ENCODE assay signal across 1 cellular context in the genomic region with DNA sequence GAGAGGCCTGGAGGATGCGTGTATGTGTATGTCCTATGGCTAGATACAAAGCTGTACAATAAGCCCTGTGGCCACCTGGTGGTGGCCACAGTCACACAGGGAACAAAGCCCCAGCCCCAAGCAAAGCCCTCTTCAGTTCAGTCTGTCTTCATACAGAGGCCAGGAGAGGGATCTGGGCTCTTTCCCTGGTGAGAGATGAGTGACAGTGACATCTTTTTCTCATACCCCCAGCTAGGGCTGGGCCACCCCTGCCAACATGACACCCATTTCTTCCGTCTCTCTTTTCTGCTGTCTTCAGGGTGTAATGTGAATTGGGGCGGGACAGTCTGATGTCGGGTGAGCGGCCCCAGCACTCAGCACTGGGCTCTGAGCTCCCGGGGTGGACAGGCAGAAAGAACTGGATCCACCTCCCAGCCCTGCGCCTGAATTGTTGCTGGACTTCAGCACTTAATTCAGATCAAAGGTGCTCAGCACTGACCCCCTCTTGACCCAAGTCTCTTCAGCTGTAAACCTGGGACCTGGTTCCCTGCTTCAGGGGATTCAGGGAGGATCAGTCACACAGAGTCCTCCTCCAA.
TF ChIP-seq lines count a peak whose summit lies in the region.

No MANE protein-coding gene starts in this region.

TF ChIP-seq in HepG2, 621 proteins besides CTCF, POLR2A, EP300 and RAD21 (continued from another document and continues in another):
- TF ChIP-seq TGIF2 (CRISPR knock-in tag; IDR thresholded peaks at IDR 0.05): no peak
- TF ChIP-seq MIER2 (CRISPR knock-in tag; IDR thresholded peaks at IDR 0.05): no peak
- 0 out of 2 replicates have a peak, but pooled peaks have one; percentile 18 for TF ChIP-seq ZFX (CRISPR knock-in tag; IDR thresholded peaks at IDR 0.05; ENCODE audit: low read depth)
- TF ChIP-seq, protein P1, sequence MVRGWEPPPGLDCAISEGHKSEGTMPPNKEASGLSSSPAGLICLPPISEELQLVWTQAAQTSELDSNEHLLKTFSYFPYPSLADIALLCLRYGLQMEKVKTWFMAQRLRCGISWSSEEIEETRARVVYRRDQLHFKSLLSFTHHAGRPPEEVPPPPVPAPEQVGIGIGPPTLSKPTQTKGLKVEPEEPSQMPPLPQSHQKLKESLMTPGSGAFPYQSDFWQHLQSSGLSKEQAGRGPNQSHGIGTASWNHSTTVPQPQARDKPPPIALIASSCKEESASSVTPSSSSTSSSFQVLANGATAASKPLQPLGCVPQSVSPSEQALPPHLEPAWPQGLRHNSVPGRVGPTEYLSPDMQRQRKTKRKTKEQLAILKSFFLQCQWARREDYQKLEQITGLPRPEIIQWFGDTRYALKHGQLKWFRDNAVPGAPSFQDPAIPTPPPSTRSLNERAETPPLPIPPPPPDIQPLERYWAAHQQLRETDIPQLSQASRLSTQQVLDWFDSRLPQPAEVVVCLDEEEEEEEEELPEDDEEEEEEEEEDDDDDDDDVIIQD (CRISPR knock-in tag; IDR thresholded peaks at IDR 0.05; ENCODE audit: low read depth): no peak
- TF ChIP-seq ZNF619 (CRISPR knock-in tag; IDR thresholded peaks at IDR 0.05): no peak
- no peak for TF ChIP-seq ZNF234 (CRISPR knock-in tag; conservative IDR thresholded peaks at IDR 0.05)
- TF ChIP-seq PHF20 (CRISPR knock-in tag; IDR thresholded peaks at IDR 0.05): no peak
- peak; percentile 89 for TF ChIP-seq RARA (CRISPR knock-in tag; IDR thresholded peaks at IDR 0.05)
- TF ChIP-seq SALL1 (CRISPR knock-in tag; IDR thresholded peaks at IDR 0.05): peak; percentile 50; the same call in 1 of the 2 replicates
- TF ChIP-seq RFX3 (CRISPR knock-in tag; IDR thresholded peaks at IDR 0.05): no peak
- TF ChIP-seq BRD4 (CRISPR knock-in tag; IDR thresholded peaks at IDR 0.05): no peak
- TF ChIP-seq, protein P2, sequence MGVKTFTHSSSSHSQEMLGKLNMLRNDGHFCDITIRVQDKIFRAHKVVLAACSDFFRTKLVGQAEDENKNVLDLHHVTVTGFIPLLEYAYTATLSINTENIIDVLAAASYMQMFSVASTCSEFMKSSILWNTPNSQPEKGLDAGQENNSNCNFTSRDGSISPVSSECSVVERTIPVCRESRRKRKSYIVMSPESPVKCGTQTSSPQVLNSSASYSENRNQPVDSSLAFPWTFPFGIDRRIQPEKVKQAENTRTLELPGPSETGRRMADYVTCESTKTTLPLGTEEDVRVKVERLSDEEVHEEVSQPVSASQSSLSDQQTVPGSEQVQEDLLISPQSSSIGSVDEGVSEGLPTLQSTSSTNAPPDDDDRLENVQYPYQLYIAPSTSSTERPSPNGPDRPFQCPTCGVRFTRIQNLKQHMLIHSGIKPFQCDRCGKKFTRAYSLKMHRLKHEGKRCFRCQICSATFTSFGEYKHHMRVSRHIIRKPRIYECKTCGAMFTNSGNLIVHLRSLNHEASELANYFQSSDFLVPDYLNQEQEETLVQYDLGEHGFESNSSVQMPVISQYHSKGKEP (CRISPR knock-in tag; IDR thresholded peaks at IDR 0.05): no peak
- TF ChIP-seq NFKBIZ (CRISPR knock-in tag; IDR thresholded peaks at IDR 0.05): no peak
- TF ChIP-seq ATF1 (CRISPR knock-in tag; IDR thresholded peaks at IDR 0.05): no peak
- no peak for TF ChIP-seq SOX13 (IDR thresholded peaks at IDR 0.05)
- peak in 1 of 2 experiments; percentile 21; a peak in 1 of 4 replicates for TF ChIP-seq SOX13 (CRISPR knock-in tag; conservative IDR thresholded peaks at IDR 0.05 in 1 of 2, IDR thresholded peaks at IDR 0.05 in 1 of 2)
- peak; percentile 18 for TF ChIP-seq SKI (IDR thresholded peaks at IDR 0.05; ENCODE audit: partially characterized antibody)
- no peak for TF ChIP-seq ZNF468 (CRISPR knock-in tag; IDR thresholded peaks at IDR 0.05)
- TF ChIP-seq, protein P3, sequence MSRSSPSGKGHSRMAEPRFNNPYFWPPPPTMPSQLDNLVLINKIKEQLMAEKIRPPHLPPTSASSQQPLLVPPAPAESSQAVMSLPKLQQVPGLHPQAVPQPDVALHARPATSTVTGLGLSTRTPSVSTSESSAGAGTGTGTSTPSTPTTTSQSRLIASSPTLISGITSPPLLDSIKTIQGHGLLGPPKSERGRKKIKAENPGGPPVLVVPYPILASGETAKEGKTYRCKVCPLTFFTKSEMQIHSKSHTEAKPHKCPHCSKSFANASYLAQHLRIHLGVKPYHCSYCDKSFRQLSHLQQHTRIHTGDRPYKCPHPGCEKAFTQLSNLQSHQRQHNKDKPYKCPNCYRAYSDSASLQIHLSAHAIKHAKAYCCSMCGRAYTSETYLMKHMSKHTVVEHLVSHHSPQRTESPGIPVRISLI (CRISPR knock-in tag; IDR thresholded peaks at IDR 0.05; ENCODE audit: borderline replicate concordance): peak; percentile 19; the same call in 1 of the 2 replicates
- TF ChIP-seq, protein P4, sequence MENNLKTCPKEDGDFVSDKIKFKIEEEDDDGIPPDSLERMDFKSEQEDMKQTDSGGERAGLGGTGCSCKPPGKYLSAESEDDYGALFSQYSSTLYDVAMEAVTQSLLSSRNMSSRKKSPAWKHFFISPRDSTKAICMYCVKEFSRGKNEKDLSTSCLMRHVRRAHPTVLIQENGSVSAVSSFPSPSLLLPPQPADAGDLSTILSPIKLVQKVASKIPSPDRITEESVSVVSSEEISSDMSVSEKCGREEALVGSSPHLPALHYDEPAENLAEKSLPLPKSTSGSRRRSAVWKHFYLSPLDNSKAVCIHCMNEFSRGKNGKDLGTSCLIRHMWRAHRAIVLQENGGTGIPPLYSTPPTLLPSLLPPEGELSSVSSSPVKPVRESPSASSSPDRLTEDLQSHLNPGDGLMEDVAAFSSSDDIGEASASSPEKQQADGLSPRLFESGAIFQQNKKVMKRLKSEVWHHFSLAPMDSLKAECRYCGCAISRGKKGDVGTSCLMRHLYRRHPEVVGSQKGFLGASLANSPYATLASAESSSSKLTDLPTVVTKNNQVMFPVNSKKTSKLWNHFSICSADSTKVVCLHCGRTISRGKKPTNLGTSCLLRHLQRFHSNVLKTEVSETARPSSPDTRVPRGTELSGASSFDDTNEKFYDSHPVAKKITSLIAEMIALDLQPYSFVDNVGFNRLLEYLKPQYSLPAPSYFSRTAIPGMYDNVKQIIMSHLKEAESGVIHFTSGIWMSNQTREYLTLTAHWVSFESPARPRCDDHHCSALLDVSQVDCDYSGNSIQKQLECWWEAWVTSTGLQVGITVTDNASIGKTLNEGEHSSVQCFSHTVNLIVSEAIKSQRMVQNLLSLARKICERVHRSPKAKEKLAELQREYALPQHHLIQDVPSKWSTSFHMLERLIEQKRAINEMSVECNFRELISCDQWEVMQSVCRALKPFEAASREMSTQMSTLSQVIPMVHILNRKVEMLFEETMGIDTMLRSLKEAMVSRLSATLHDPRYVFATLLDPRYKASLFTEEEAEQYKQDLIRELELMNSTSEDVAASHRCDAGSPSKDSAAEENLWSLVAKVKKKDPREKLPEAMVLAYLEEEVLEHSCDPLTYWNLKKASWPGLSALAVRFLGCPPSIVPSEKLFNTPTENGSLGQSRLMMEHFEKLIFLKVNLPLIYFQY (CRISPR knock-in tag; IDR thresholded peaks at IDR 0.05; ENCODE audit: borderline replicate concordance): 0 out of 2 replicates have a peak, but pooled peaks have one; percentile 38
- TF ChIP-seq ZNF232 (CRISPR knock-in tag; IDR thresholded peaks at IDR 0.05; ENCODE audit: borderline replicate concordance): no peak
- peak in 1 of 2 experiments; percentile 59; a peak in 1 of 4 replicates for TF ChIP-seq NR2F1 (CRISPR knock-in tag; IDR thresholded peaks at IDR 0.05)
- no peak for TF ChIP-seq ZNF367 (CRISPR knock-in tag; IDR thresholded peaks at IDR 0.05; ENCODE audit: borderline replicate concordance)
- TF ChIP-seq, protein P5, sequence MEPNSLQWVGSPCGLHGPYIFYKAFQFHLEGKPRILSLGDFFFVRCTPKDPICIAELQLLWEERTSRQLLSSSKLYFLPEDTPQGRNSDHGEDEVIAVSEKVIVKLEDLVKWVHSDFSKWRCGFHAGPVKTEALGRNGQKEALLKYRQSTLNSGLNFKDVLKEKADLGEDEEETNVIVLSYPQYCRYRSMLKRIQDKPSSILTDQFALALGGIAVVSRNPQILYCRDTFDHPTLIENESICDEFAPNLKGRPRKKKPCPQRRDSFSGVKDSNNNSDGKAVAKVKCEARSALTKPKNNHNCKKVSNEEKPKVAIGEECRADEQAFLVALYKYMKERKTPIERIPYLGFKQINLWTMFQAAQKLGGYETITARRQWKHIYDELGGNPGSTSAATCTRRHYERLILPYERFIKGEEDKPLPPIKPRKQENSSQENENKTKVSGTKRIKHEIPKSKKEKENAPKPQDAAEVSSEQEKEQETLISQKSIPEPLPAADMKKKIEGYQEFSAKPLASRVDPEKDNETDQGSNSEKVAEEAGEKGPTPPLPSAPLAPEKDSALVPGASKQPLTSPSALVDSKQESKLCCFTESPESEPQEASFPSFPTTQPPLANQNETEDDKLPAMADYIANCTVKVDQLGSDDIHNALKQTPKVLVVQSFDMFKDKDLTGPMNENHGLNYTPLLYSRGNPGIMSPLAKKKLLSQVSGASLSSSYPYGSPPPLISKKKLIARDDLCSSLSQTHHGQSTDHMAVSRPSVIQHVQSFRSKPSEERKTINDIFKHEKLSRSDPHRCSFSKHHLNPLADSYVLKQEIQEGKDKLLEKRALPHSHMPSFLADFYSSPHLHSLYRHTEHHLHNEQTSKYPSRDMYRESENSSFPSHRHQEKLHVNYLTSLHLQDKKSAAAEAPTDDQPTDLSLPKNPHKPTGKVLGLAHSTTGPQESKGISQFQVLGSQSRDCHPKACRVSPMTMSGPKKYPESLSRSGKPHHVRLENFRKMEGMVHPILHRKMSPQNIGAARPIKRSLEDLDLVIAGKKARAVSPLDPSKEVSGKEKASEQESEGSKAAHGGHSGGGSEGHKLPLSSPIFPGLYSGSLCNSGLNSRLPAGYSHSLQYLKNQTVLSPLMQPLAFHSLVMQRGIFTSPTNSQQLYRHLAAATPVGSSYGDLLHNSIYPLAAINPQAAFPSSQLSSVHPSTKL (CRISPR knock-in tag; IDR thresholded peaks at IDR 0.05): peak; percentile 32; the same call in 1 of the 2 replicates
- TF ChIP-seq NFYB (CRISPR knock-in tag; IDR thresholded peaks at IDR 0.05): no peak
- no peak for TF ChIP-seq NPAS2 (CRISPR knock-in tag; IDR thresholded peaks at IDR 0.05; ENCODE audit: borderline replicate concordance)
- TF ChIP-seq, protein P6, sequence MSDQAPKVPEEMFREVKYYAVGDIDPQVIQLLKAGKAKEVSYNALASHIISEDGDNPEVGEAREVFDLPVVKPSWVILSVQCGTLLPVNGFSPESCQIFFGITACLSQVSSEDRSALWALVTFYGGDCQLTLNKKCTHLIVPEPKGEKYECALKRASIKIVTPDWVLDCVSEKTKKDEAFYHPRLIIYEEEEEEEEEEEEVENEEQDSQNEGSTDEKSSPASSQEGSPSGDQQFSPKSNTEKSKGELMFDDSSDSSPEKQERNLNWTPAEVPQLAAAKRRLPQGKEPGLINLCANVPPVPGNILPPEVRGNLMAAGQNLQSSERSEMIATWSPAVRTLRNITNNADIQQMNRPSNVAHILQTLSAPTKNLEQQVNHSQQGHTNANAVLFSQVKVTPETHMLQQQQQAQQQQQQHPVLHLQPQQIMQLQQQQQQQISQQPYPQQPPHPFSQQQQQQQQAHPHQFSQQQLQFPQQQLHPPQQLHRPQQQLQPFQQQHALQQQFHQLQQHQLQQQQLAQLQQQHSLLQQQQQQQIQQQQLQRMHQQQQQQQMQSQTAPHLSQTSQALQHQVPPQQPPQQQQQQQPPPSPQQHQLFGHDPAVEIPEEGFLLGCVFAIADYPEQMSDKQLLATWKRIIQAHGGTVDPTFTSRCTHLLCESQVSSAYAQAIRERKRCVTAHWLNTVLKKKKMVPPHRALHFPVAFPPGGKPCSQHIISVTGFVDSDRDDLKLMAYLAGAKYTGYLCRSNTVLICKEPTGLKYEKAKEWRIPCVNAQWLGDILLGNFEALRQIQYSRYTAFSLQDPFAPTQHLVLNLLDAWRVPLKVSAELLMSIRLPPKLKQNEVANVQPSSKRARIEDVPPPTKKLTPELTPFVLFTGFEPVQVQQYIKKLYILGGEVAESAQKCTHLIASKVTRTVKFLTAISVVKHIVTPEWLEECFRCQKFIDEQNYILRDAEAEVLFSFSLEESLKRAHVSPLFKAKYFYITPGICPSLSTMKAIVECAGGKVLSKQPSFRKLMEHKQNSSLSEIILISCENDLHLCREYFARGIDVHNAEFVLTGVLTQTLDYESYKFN (CRISPR knock-in tag; conservative IDR thresholded peaks at IDR 0.05): peak; percentile 52
- peak; percentile 44 for TF ChIP-seq HDAC1 (CRISPR knock-in tag; IDR thresholded peaks at IDR 0.05)
- TF ChIP-seq ZNF510 (CRISPR knock-in tag; IDR thresholded peaks at IDR 0.05; ENCODE audit: low read depth): no peak
- no peak for TF ChIP-seq ZNF251 (CRISPR knock-in tag; IDR thresholded peaks at IDR 0.05)
- TF ChIP-seq, protein P7, sequence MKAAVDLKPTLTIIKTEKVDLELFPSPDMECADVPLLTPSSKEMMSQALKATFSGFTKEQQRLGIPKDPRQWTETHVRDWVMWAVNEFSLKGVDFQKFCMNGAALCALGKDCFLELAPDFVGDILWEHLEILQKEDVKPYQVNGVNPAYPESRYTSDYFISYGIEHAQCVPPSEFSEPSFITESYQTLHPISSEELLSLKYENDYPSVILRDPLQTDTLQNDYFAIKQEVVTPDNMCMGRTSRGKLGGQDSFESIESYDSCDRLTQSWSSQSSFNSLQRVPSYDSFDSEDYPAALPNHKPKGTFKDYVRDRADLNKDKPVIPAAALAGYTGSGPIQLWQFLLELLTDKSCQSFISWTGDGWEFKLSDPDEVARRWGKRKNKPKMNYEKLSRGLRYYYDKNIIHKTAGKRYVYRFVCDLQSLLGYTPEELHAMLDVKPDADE (CRISPR knock-in tag; IDR thresholded peaks at IDR 0.05): no peak
- TF ChIP-seq, protein P8, sequence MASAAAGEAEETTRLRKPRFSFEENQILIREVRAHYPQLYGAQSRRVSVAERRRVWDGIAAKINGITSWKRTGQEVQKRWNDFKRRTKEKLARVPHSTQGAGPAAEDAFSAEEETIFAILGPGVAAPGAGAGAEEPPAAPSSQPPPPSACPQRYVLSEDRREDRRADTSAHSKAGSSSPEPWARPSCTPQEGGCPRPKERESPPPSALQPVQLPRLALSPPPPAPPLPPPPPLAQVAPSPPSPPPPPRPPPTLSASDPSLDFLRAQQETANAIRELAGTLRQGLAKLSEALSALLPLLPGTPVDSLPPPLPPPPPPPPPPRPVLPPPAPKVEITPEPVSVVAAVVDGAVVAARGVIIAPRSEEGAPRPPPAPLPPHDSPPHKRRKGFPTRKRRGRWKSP (CRISPR knock-in tag; IDR thresholded peaks at IDR 0.05): no peak
- TF ChIP-seq NR2F2 (IDR thresholded peaks at IDR 0.05; ENCODE audit: borderline replicate concordance, low read depth): 0 out of 2 replicates have a peak, but pooled peaks have one; percentile 45
- TF ChIP-seq ZFY (CRISPR knock-in tag; IDR thresholded peaks at IDR 0.05): no peak
- TF ChIP-seq GTF3A (CRISPR knock-in tag; conservative IDR thresholded peaks at IDR 0.05): no peak
- no peak for TF ChIP-seq PAF1 (CRISPR knock-in tag; IDR thresholded peaks at IDR 0.05)
- no peak for TF ChIP-seq ZNF24 (IDR thresholded peaks at IDR 0.05)
- no peak for TF ChIP-seq SSRP1 (CRISPR knock-in tag; IDR thresholded peaks at IDR 0.05)
- TF ChIP-seq NFYC (CRISPR knock-in tag; IDR thresholded peaks at IDR 0.05): no peak
- TF ChIP-seq SP2 (CRISPR knock-in tag; IDR thresholded peaks at IDR 0.05): no peak
- TF ChIP-seq ZNF549 (CRISPR knock-in tag; IDR thresholded peaks at IDR 0.05): peak; percentile 91
- peak; percentile 60 for TF ChIP-seq NR2F6 (IDR thresholded peaks at IDR 0.05)
- TF ChIP-seq NR2F6 (CRISPR knock-in tag; IDR thresholded peaks at IDR 0.05): no peak; the same call in 1 of the 2 replicates
- no peak for TF ChIP-seq GPN1 (CRISPR knock-in tag; IDR thresholded peaks at IDR 0.05; ENCODE audit: borderline replicate concordance)
